Comparison of ENCODE assay signal across 8 cellular contexts in the genomic region with DNA sequence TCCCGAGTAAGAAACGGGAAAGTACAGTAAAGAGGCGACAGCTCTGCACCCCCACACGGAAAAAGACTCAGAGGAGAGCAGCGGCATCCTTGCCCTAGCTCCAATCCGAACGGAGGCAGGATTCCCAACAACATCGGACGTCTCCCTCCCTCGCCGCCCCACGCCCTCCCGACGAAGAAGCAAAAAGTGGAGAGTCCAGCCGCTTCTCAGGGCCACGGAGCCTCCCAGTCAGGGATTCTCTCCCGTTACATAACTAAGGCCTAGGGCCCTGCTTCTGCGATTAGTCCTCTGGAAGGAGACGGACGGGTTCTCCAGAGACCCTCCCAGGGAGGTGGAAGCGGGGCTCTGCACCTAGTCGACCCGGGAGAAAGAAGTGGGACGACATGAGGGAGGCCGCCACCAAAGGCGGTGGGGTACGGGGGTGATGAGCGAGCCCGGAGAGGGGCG. TPM values are rescaled to one million over a fixed set of nuclear protein-coding genes. Genes with fewer than 3 reads are reported as not detected.
DNase-seq lines count a peak whose midpoint lies in the region; ATAC-seq and TF ChIP-seq lines count a peak whose summit lies in the region.

No MANE protein-coding gene starts in this region.

- H3K9me3 ChIP-seq in HAP-1, result no peaks in the 10 kb centered on the region

- H3K27ac ChIP-seq in foreskin keratinocyte, result peak overlapping the region; percentile 85

- peak; percentile 9 for DNase-seq in activated effector memory CD4-positive, alpha-beta T cell treated with Interleukin-2 at 50 U/mL for 16 hours
- no peak for DNase-seq in activated effector memory CD4-positive, alpha-beta T cell treated with anti-CD3 and anti-CD28 coated beads, Interleukin-2, amount 50 U/mL, for 16 hours
- peak; percentile 28 to 66 for DNase-seq in HAP-1 (ENCODE audit: low spot score in 2 of 2)
- peak; percentile 37 for DNase-seq in LHCN-M2 (ENCODE audit: low read depth)
- DNase-seq in activated T-helper 1 cell treated with anti-CD3 and anti-CD28 coated beads, Interleukin-12 subunit alpha, Interleukin-12 subunit beta, Interleukin-2, Interleukin-4 antibody, amounts not matched to agents 30 ng/mL and 10 ng/mL and 1 ng/mL, durations not matched to agents 14 hours and 24 hours and 36 hours (ENCODE audit: low spot score), result no peak
- peak; percentile 33 to 48 for DNase-seq in foreskin keratinocyte
- DNase-seq in neural crest cell (ENCODE audit: low read depth, low spot score), result peak; percentile 35
- no peak for DNase-seq in DMS153 treated with DMSO at 0.1 percent for 48 hours (lab: John Stamatoyannopoulos, UW; ENCODE audit: unreplicated experiment)

- peaks cover 13% of the 10 kb centered on the region for H3K4me1 ChIP-seq in HAP-1
- peaks cover 9% of the 10 kb centered on the region for H3K4me1 ChIP-seq in foreskin keratinocyte

- no peaks in the 10 kb centered on the region for H3K9me3 Mint-ChIP-seq in activated T-helper 1 cell treated with anti-CD3 and anti-CD28 coated beads, Interleukin-12 subunit alpha, Interleukin-12 subunit beta, Interleukin-2, Interleukin-4 antibody, amounts not matched to agents 30 ng/mL and 10 ng/mL and 1 ng/mL, durations not matched to agents 14 hours and 24 hours and 36 hours
- H3K9me3 Mint-ChIP-seq in neural crest cell, result no peaks in the 10 kb centered on the region

- peak overlapping the region; percentile 82 for H3K4me3 ChIP-seq in HAP-1

- ATAC-seq in foreskin keratinocyte, result peak; percentile 64

- intact Hi-C loops in activated T-helper 1 cell treated with anti-CD3 and anti-CD28 coated beads, Interleukin-12 subunit alpha, Interleukin-12 subunit beta, Interleukin-2, Interleukin-4 antibody, amounts not matched to agents 30 ng/mL and 10 ng/mL and 1 ng/mL, durations not matched to agents 14 hours and 24 hours and 36 hours (cut with micrococcal nuclease), result loop anchor here (1.0 to 5.0 kb wide), 9 partner anchors 27 to 1427 kb away; a partner anchor contains a TSS

- peak overlapping the region; percentile 98 for H3K4me3 Mint-ChIP-seq in activated T-helper 1 cell treated with anti-CD3 and anti-CD28 coated beads, Interleukin-12 subunit alpha, Interleukin-12 subunit beta, Interleukin-2, Interleukin-4 antibody, amounts not matched to agents 30 ng/mL and 10 ng/mL and 1 ng/mL, durations not matched to agents 14 hours and 24 hours and 36 hours
- peak overlapping the region; percentile 100 for H3K4me3 Mint-ChIP-seq in neural crest cell

- H3K4me1 Mint-ChIP-seq in activated T-helper 1 cell treated with anti-CD3 and anti-CD28 coated beads, Interleukin-12 subunit alpha, Interleukin-12 subunit beta, Interleukin-2, Interleukin-4 antibody, amounts not matched to agents 30 ng/mL and 10 ng/mL and 1 ng/mL, durations not matched to agents 14 hours and 24 hours and 36 hours (ENCODE audit: low read depth), result peaks cover 33% of the 10 kb centered on the region
- H3K4me1 Mint-ChIP-seq in neural crest cell, result peaks cover 26% of the 10 kb centered on the region

- in situ Hi-C loops in HAP-1 (cut with MboI; ENCODE audit: low sequenced_read_pairs), result no loop called here

- H3K27me3 ChIP-seq in HAP-1 (ENCODE audit: low read depth) (no peaks in the 10 kb centered on the region), foreskin keratinocyte (no peaks in the 10 kb centered on the region)

- H3K27me3 Mint-ChIP-seq in activated T-helper 1 cell treated with anti-CD3 and anti-CD28 coated beads, Interleukin-12 subunit alpha, Interleukin-12 subunit beta, Interleukin-2, Interleukin-4 antibody, amounts not matched to agents 30 ng/mL and 10 ng/mL and 1 ng/mL, durations not matched to agents 14 hours and 24 hours and 36 hours (ENCODE audit: insufficient read depth), result peaks cover 3% of the 10 kb centered on the region
- no peaks in the 10 kb centered on the region for H3K27me3 Mint-ChIP-seq in neural crest cell (ENCODE audit: low read depth)

- TF ChIP-seq CTCF in foreskin keratinocyte (conservative IDR thresholded peaks at IDR 0.05) (no peak), neural crest cell (conservative IDR thresholded peaks at IDR 0.05) (no peak)

- H3K36me3 Mint-ChIP-seq in activated T-helper 1 cell treated with anti-CD3 and anti-CD28 coated beads, Interleukin-12 subunit alpha, Interleukin-12 subunit beta, Interleukin-2, Interleukin-4 antibody, amounts not matched to agents 30 ng/mL and 10 ng/mL and 1 ng/mL, durations not matched to agents 14 hours and 24 hours and 36 hours (ENCODE audit: low read depth), result peaks cover 4% of the 10 kb centered on the region
- no peaks in the 10 kb centered on the region for H3K36me3 Mint-ChIP-seq in neural crest cell (ENCODE audit: low read depth)

- peak overlapping the region; percentile 92 for H3K27ac Mint-ChIP-seq in activated T-helper 1 cell treated with anti-CD3 and anti-CD28 coated beads, Interleukin-12 subunit alpha, Interleukin-12 subunit beta, Interleukin-2, Interleukin-4 antibody, amounts not matched to agents 30 ng/mL and 10 ng/mL and 1 ng/mL, durations not matched to agents 14 hours and 24 hours and 36 hours
- H3K27ac Mint-ChIP-seq in neural crest cell (ENCODE audit: unreplicated experiment), result peak overlapping the region; percentile 91

- peaks cover 6% of the 10 kb centered on the region for H3K36me3 ChIP-seq in HAP-1 (replicated peaks)

RNA-seq across cellular contexts. Expression of a gene that starts 0.6 kb away (rescaled TPM):
- total RNA-seq in LHCN-M2 (2014; rRNA removed) (113 and 133 TPM in 2 replicates), foreskin keratinocyte (145 and 146 TPM in 2 replicates), neural crest cell (128 and 139 TPM in 2 replicates)
- polyA plus RNA-seq in LHCN-M2 (2012), result 84.9 TPM
- 126 and 127 TPM in 2 replicates for total RNA-seq in activated T-helper 1 cell treated with anti-CD3 and anti-CD28 coated beads, Interleukin-12 subunit alpha, Interleukin-12 subunit beta, Interleukin-2, Interleukin-4 antibody, amounts not matched to agents 30 ng/mL and 10 ng/mL and 1 ng/mL, durations not matched to agents 14 hours and 24 hours and 36 hours
- polyA plus RNA-seq in foreskin keratinocyte, result 165 and 172 TPM in 2 replicates

RNA-seq across cellular contexts. Expression of a gene that starts 27.8 kb away (rescaled TPM):
- total RNA-seq in LHCN-M2 (2014; rRNA removed), result 82.0 and 127 TPM in 2 replicates
- polyA plus RNA-seq in LHCN-M2 (2012), result 33.4 TPM
- total RNA-seq in activated T-helper 1 cell treated with anti-CD3 and anti-CD28 coated beads, Interleukin-12 subunit alpha, Interleukin-12 subunit beta, Interleukin-2, Interleukin-4 antibody, amounts not matched to agents 30 ng/mL and 10 ng/mL and 1 ng/mL, durations not matched to agents 14 hours and 24 hours and 36 hours, result 227 and 241 TPM in 2 replicates
- 95.8 and 107 TPM in 2 replicates for total RNA-seq in foreskin keratinocyte
- polyA plus RNA-seq in foreskin keratinocyte, result 60.8 and 75.4 TPM in 2 replicates
- total RNA-seq in neural crest cell, result 103 and 110 TPM in 2 replicates

Comparison
In these comparisons a context has a peak if more than half of its experiments do, and no peak if none do; other contexts are left out.
1. DNase-seq: peak in activated effector memory CD4-positive, alpha-beta T cell treated with Interleukin-2 at 50 U/mL for 16 hours (single experiment), HAP-1 (2 of 2), LHCN-M2 (single experiment), foreskin keratinocyte (2 of 2) and neural crest cell (single experiment); none in activated effector memory CD4-positive, alpha-beta T cell treated with anti-CD3 and anti-CD28 coated beads, Interleukin-2, amount 50 U/mL, for 16 hours (single experiment), activated T-helper 1 cell treated with anti-CD3 and anti-CD28 coated beads, Interleukin-12 subunit alpha, Interleukin-12 subunit beta, Interleukin-2, Interleukin-4 antibody, amounts not matched to agents 30 ng/mL and 10 ng/mL and 1 ng/mL, durations not matched to agents 14 hours and 24 hours and 36 hours (single experiment) and DMS153 treated with DMSO at 0.1 percent for 48 hours (single experiment).